19 cellular contexts compared by ENCODE assay signal in genomic region chr11:119697882-119698281, GRCh38. TPM values are rescaled to one million over a fixed set of nuclear protein-coding genes. Genes with fewer than 3 reads are reported as not detected.
DNase-seq lines count a peak whose midpoint lies in the region; ATAC-seq and TF ChIP-seq lines count a peak whose summit lies in the region.
"Had no signal": no experiment of that assay in that cellular context is flagged by ENCODE, and none has a peak within 500 bp of the region (broad histone marks: within the 10 kb centered on the region; RNA-seq: fewer than 3 reads in every experiment).

No MANE protein-coding gene starts in this region.

- no peak overlapping the region for H3K9ac ChIP-seq in SK-N-SH

- TF ChIP-seq EP300 in suprapubic skin (IDR thresholded peaks at IDR 0.05) = no peak
- TF ChIP-seq EP300 in SK-N-SH (IDR thresholded peaks at IDR 0.05; ENCODE audit: borderline replicate concordance in 1 of 2, low read depth in 1 of 2, low read length in 1 of 2) = no peak

- H2AFZ ChIP-seq in GM23338 (no peak overlapping the region), SK-N-SH (ENCODE audit: low read depth) (no peak overlapping the region)

- H3K9me3 Mint-ChIP-seq in GM23338 = no peaks in the 10 kb centered on the region

- ATAC-seq in GM23338 = no peak
- ATAC-seq: A549, Panc1 had no signal

- H3K36me3 ChIP-seq in GM23338 (ENCODE audit: insufficient read depth) (no peaks in the 10 kb centered on the region), WERI-Rb-1 (peaks cover 12% of the 10 kb centered on the region; the same call in 1 of the 2 replicates), esophagus squamous epithelium (no peaks in the 10 kb centered on the region), suprapubic skin (no peaks in the 10 kb centered on the region), SK-N-SH (replicated peaks in 1 of 2; ENCODE audit: control insufficient read depth in 1 of 2, insufficient read depth in 2 of 2, low read length in 1 of 2) (no peaks in the 10 kb centered on the region)

- no peaks in the 10 kb centered on the region for H3K27me3 ChIP-seq in GM23338 (ENCODE audit: insufficient read depth)
- H3K27me3 ChIP-seq in WERI-Rb-1 (ENCODE audit: insufficient read depth, low read depth, severe bottlenecking) = no peaks in the 10 kb centered on the region
- H3K27me3 ChIP-seq in esophagus squamous epithelium = no peaks in the 10 kb centered on the region
- H3K27me3 ChIP-seq in suprapubic skin = no peaks in the 10 kb centered on the region
- no peaks in the 10 kb centered on the region for H3K27me3 ChIP-seq in SK-N-SH (ENCODE audit: insufficient read depth)

- H3K4me1 ChIP-seq in GM23338 (ENCODE audit: insufficient read depth) = peaks cover 41% of the 10 kb centered on the region
- H3K4me1 ChIP-seq in esophagus squamous epithelium = peaks cover 54 to 99% (median 85%) of the 10 kb centered on the region in 3 donors
- H3K4me1 ChIP-seq in suprapubic skin = peaks cover 98% of the 10 kb centered on the region
- peaks cover 4 to 98% of the 10 kb centered on the region in 2 experiments; a peak in 2 of 4 replicates for H3K4me1 ChIP-seq in SK-N-SH (ENCODE audit: control insufficient read depth in 1 of 2, insufficient read depth in 2 of 2, low read depth in 1 of 2, low read length in 1 of 2)

- DNase-seq in GM23338 (ENCODE audit: low spot score) = no peak
- no peak for DNase-seq in WERI-Rb-1
- DNase-seq in esophagus squamous epithelium (lab: John Stamatoyannopoulos, UW) = no peak
- DNase-seq in suprapubic skin (ENCODE audit: low spot score in 2 of 2) = no peak
- DNase-seq in central memory CD4-positive, alpha-beta T cell = no peak
- DNase-seq in NCI-H345 treated with DMSO at 0.1 percent for 48 hours (lab: John Stamatoyannopoulos, UW; ENCODE audit: unreplicated experiment) = no peak
- DNase-seq in SK-N-SH = no peak
- DNase-seq: GF-D8, IMR-90, Karpas-422, NCI-H1105, NCI-H1694, NCI-H2107, NCI-H2227 treated with DMSO at 0.1 percent for 48 hours, NCI-H524 treated with DMSO at 0.1 percent for 48 hours, Right ventricle myocardium superior had no signal

- H3K79me2 ChIP-seq in GM23338 (replicated peaks; ENCODE audit: insufficient read depth) (peaks cover 90% of the 10 kb centered on the region), SK-N-SH (ENCODE audit: insufficient read depth) (no peaks in the 10 kb centered on the region)

- H3K9me2 ChIP-seq in GM23338 (ENCODE audit: insufficient read depth) (no peaks in the 10 kb centered on the region), SK-N-SH (no peaks in the 10 kb centered on the region)

- TF ChIP-seq CTCF in GM23338 (conservative IDR thresholded peaks at IDR 0.05; ENCODE audit: low read depth in 2 of 2) (no peak), WERI-Rb-1 (IDR thresholded peaks at IDR 0.05; ENCODE audit: low read depth, low read length) (no peak), esophagus squamous epithelium (IDR thresholded peaks at IDR 0.05) (no peak), suprapubic skin (IDR thresholded peaks at IDR 0.05) (no peak), SK-N-SH (IDR thresholded peaks at IDR 0.05) (no peak)

- H3K27ac ChIP-seq in GM23338 (ENCODE audit: low read depth) (no peak overlapping the region), WERI-Rb-1 (peak overlapping the region; percentile 96), esophagus squamous epithelium (peak overlapping the region; percentile 94 to 98 (median 94)), suprapubic skin (peak overlapping the region; percentile 91), SK-N-SH (ENCODE audit: low read depth in 2 of 2, low read length in 1 of 2) (no peak overlapping the region; a peak in 1 of 4 replicates)
- H3K27ac ChIP-seq: A549 had no signal

- H3K36me3 Mint-ChIP-seq in GM23338 (ENCODE audit: low read depth) = no peaks in the 10 kb centered on the region; the same call in 2 of the 3 replicates

- WGBS in esophagus squamous epithelium, 2 donors = 10 to 23% methylated on average over 2 of the region's 2 CpGs
- WGBS in suprapubic skin = 38% methylated on average over 2 of the region's 2 CpGs
- WGBS in SK-N-SH (ENCODE audit: low lambda C conversion rate) = 60% methylated on average over 2 of the region's 2 CpGs

- 0 out of 2 replicates have a peak overlapping the region, but pooled peaks have one; percentile 12 for H3K4me2 ChIP-seq in GM23338
- no peak overlapping the region for H3K4me2 ChIP-seq in SK-N-SH
- H3K4me2 ChIP-seq: A549 had no signal

- no peak for TF ChIP-seq RAD21 in SK-N-SH (IDR thresholded peaks at IDR 0.05; ENCODE audit: low read length)

- no peak overlapping the region for H3K27ac Mint-ChIP-seq in GM23338
- H3K27ac Mint-ChIP-seq: CD14-positive monocyte had no signal

- POLR2A ChIA-PET in SK-N-SH (lab: Yijun Ruan, JAX) = no interaction called here

- H3K4me1 Mint-ChIP-seq in GM23338 = peaks cover 52% of the 10 kb centered on the region

- H3K9me3 ChIP-seq in WERI-Rb-1 (ENCODE audit: severe bottlenecking) (no peaks in the 10 kb centered on the region), esophagus squamous epithelium (no peaks in the 10 kb centered on the region), suprapubic skin (no peaks in the 10 kb centered on the region), SK-N-SH (no peaks in the 10 kb centered on the region)
- H3K9me3 ChIP-seq: A549 had no signal

- TF ChIP-seq POLR2A in esophagus squamous epithelium (IDR thresholded peaks at IDR 0.05) = no peak
- no peak for TF ChIP-seq POLR2A in suprapubic skin (IDR thresholded peaks at IDR 0.05)

- peaks cover 51% of the 10 kb centered on the region for H4K20me1 ChIP-seq in GM23338 (replicated peaks; ENCODE audit: insufficient read depth)
- 0 out of 2 replicates have a peak, but pooled peaks cover 5% of the 10 kb centered on the region for H4K20me1 ChIP-seq in SK-N-SH (ENCODE audit: insufficient read depth)

- H3K4me3 ChIP-seq in GM23338 (no peak overlapping the region), WERI-Rb-1 (ENCODE audit: low read depth, low read length) (no peak overlapping the region), esophagus squamous epithelium (no peak overlapping the region), suprapubic skin (no peak overlapping the region), SK-N-SH (ENCODE audit: low read depth in 2 of 2, low read length in 1 of 2) (no peak overlapping the region)
- H3K4me3 ChIP-seq: A549 had no signal

- intact Hi-C loops in esophagus squamous epithelium (cut with DNase I) = no loop called here

- peaks cover 29% of the 10 kb centered on the region for H3K27me3 Mint-ChIP-seq in GM23338 (ENCODE audit: insufficient read depth, low read depth, poor library complexity)

- no peak overlapping the region for H3K4me3 Mint-ChIP-seq in GM23338
- H3K4me3 Mint-ChIP-seq: CD14-positive monocyte had no signal

- CTCF ChIA-PET in SK-N-SH (lab: Yijun Ruan, JAX) = interaction anchor here (1.3 to 1.8 kb wide), 3 partner anchors 29 to 410 kb away, joined by 3 to 5 read pairs (median 5); partner anchors contain the start of gene NECTIN1

- H3F3A ChIP-seq in GM23338 (replicated peaks; ENCODE audit: low read depth) (no peaks in the 10 kb centered on the region), SK-N-SH (replicated peaks; ENCODE audit: insufficient read depth) (no peaks in the 10 kb centered on the region)

TF ChIP-seq in GM23338, 12 proteins besides CTCF, POLR2A, EP300 and RAD21 (continues in another document):
- TF ChIP-seq EZH2phosphoT487 (IDR thresholded peaks at IDR 0.05; ENCODE audit: unreplicated experiment) (no peak), ZNF114 (CRISPR knock-in tag; IDR thresholded peaks at IDR 0.05) (no peak), POLR2AphosphoS5 (IDR thresholded peaks at IDR 0.05; ENCODE audit: low read depth) (no peak), STAT1 (IDR thresholded peaks at IDR 0.05; ENCODE audit: unreplicated experiment) (no peak)

TF ChIP-seq in SK-N-SH, 30 proteins besides CTCF, POLR2A, EP300 and RAD21 (continues in another document):
- TF ChIP-seq EZH2phosphoT487 (IDR thresholded peaks at IDR 0.05; ENCODE audit: borderline replicate concordance, low read depth) = no peak
- TF ChIP-seq MAX (IDR thresholded peaks at IDR 0.05; ENCODE audit: low read depth) = no peak
- TF ChIP-seq TEAD4 (IDR thresholded peaks at IDR 0.05; ENCODE audit: borderline replicate concordance, insufficient read depth) = no peak
- no peak for TF ChIP-seq REST (IDR thresholded peaks at IDR 0.05; ENCODE audit: low read depth, low read length)
- no peak for TF ChIP-seq TAF1 (IDR thresholded peaks at IDR 0.05; ENCODE audit: borderline replicate concordance, low read depth, low read length)
- TF ChIP-seq MXI1 (IDR thresholded peaks at IDR 0.05; ENCODE audit: low read depth, low read length) = no peak

RNA-seq across cellular contexts. Expression of gene NECTIN1, which starts 31.1 kb away (rescaled TPM):
- total RNA-seq in GM23338 (2014; rRNA removed; shearing (Covaris generic)) = 48.4 and 56.3 TPM in 2 replicates
- 18.7 and 19.9 TPM in 2 replicates for polyA plus RNA-seq in GM23338 (2016; fragmentation: Nextera tagmentation; extraction: Ambion mirVana)
- 100 to 1,000 TPM in 2 of 4 donors, 10 to 100 TPM in 2; 72.5 to 163 (median 117) TPM for total RNA-seq in esophagus squamous epithelium
- 100 to 1,000 TPM; 112 to 176 (median 164) TPM for total RNA-seq in suprapubic skin
- polyA plus RNA-seq in SK-N-SH (2012; rRNA removed) = 6.7 and 9.1 TPM in 2 replicates
- 3.9 and 7.4 TPM in 2 replicates for polyA plus RNA-seq in SK-N-SH (2012; cell fraction: cytosol; rRNA removed)
- polyA plus RNA-seq in SK-N-SH (2012; cell fraction: nucleus; rRNA removed) = 10.8 and 12.7 TPM in 2 replicates

Comparison
In these comparisons a context has a peak if more than half of its experiments do, and no peak if none do; other contexts are left out.
1. H3K27ac ChIP-seq: peak in WERI-Rb-1 (single experiment), esophagus squamous epithelium (4 of 4) and suprapubic skin (single experiment); none in GM23338 (single experiment) and SK-N-SH (0 of 2).